17 cellular contexts compared by ENCODE assay signal in the genomic region with DNA sequence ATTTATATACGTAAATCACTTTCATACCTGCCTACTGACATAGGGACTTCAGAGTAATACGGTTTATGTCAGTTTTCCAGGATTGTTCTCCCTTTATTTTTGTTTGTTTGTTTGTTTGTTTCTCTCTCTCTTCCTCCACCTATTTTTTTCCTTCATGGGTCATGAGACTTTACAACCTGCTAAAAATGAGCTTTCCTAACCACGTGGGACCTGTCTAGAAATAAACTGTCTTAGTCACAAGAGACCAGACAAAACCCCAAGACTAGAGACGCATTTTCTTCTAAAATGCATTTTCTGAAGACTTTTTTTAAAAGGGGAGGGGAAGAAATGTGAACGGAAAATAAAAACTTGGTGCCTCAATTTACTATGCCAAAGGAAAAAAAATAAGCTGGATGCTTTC. TPM values are rescaled to one million over a fixed set of nuclear protein-coding genes. Genes with fewer than 3 reads are reported as not detected.
DNase-seq lines count a peak whose midpoint lies in the region; ATAC-seq and TF ChIP-seq lines count a peak whose summit lies in the region.
"Had no signal": no experiment of that assay in that cellular context is flagged by ENCODE, and none has a peak within 500 bp of the region (broad histone marks: within the 10 kb centered on the region; RNA-seq: fewer than 3 reads in every experiment).

No MANE protein-coding gene starts in this region.

- no peaks in the 10 kb centered on the region for H3K4me1 Mint-ChIP-seq in activated CD4-positive, alpha-beta T cell treated with anti-CD3 and anti-CD28 coated beads, Interleukin-2, amount 10 ng/mL, durations not matched to agents 24 days and 14 days
- H3K4me1 Mint-ChIP-seq in activated CD4-positive, alpha-beta T cell treated with anti-CD3 and anti-CD28 coated beads, Interleukin-2, amount 10 ng/mL, durations not matched to agents 7 days and 5 days, result no peaks in the 10 kb centered on the region
- peaks cover 14% of the 10 kb centered on the region for H3K4me1 Mint-ChIP-seq in endodermal cell
- H3K4me1 Mint-ChIP-seq: B cell had no signal

- H3K27ac Mint-ChIP-seq in activated CD4-positive, alpha-beta T cell treated with anti-CD3 and anti-CD28 coated beads, Interleukin-2, amount 10 ng/mL, durations not matched to agents 24 days and 14 days, result no peak overlapping the region
- no peak overlapping the region for H3K27ac Mint-ChIP-seq in activated CD4-positive, alpha-beta T cell treated with anti-CD3 and anti-CD28 coated beads, Interleukin-2, amount 10 ng/mL, durations not matched to agents 7 days and 5 days
- H3K27ac Mint-ChIP-seq in endodermal cell, result no peak overlapping the region
- H3K27ac Mint-ChIP-seq: B cell; CD4-positive, alpha-beta T cell; CD8-positive, alpha-beta T cell had no signal

- H3K9me3 ChIP-seq in BLaER1 (peaks cover 32% of the 10 kb centered on the region), endodermal cell (ENCODE audit: control insufficient read depth, low read length) (peaks cover 44% of the 10 kb centered on the region), gastrocnemius medialis (no peaks in the 10 kb centered on the region)

- H3K36me3 ChIP-seq in BLaER1 (no peaks in the 10 kb centered on the region), endodermal cell (ENCODE audit: control insufficient read depth, insufficient read depth, low read length) (no peaks in the 10 kb centered on the region), gastrocnemius medialis (no peaks in the 10 kb centered on the region)

- H3K4me3 ChIP-seq in BLaER1 (no peak overlapping the region), endodermal cell (ENCODE audit: low read length) (peak overlapping the region; percentile 32), gastrocnemius medialis (no peak overlapping the region)
- H3K4me3 ChIP-seq: A549 had no signal

- no peak for TF ChIP-seq POLR2A in gastrocnemius medialis (IDR thresholded peaks at IDR 0.05)

- peak; percentile 88 to 91 for ATAC-seq in gastrocnemius medialis
- ATAC-seq in GM21825 (IDR thresholded peaks at IDR 0.05; ENCODE audit: unreplicated experiment), result no peak
- ATAC-seq: A549; CD8-positive, alpha-beta T cell had no signal

- in situ Hi-C loops in gastrocnemius medialis (cut with MboI; ENCODE audit: low sequenced_read_pairs in 4 of 4), result no loop called here

- H4K20me1 ChIP-seq in BLaER1, result no peaks in the 10 kb centered on the region

- no peak overlapping the region for H3K9ac ChIP-seq in BLaER1
- no peak overlapping the region for H3K9ac ChIP-seq in endodermal cell (ENCODE audit: extremely low read depth, low read length, poor library complexity, severe bottlenecking)

- H3K4me2 ChIP-seq in BLaER1, result peak overlapping the region; percentile 15
- H3K4me2 ChIP-seq: A549 had no signal

- TF ChIP-seq CTCF in endodermal cell (conservative IDR thresholded peaks at IDR 0.05) (no peak), gastrocnemius medialis (IDR thresholded peaks at IDR 0.05 in 4 of 5, conservative IDR thresholded peaks at IDR 0.05 in 1 of 5) (no peak)

- peaks cover 10% of the 10 kb centered on the region; the same call in 1 of the 2 replicates for H3K4me1 ChIP-seq in BLaER1
- peaks cover 5% of the 10 kb centered on the region for H3K4me1 ChIP-seq in endodermal cell (ENCODE audit: control insufficient read depth, insufficient read depth, low read length)
- H3K4me1 ChIP-seq in gastrocnemius medialis, result peaks cover 13 to 16% of the 10 kb centered on the region in 2 donors
- H3K4me1 ChIP-seq: A549 had no signal

- WGBS in endodermal cell (ENCODE audit: insufficient coverage in 1 of 2, insufficient read length in 1 of 2), 2 experiments, result 92% methylated on average over 4 of the region's 5 CpGs; no CpG with 5 or more reads in 1 of the 2 experiments

- H3K27me3 ChIP-seq in BLaER1 (no peaks in the 10 kb centered on the region), endodermal cell (ENCODE audit: control insufficient read depth, insufficient read depth, low read length, poor library complexity, severe bottlenecking) (no peaks in the 10 kb centered on the region), gastrocnemius medialis (no peaks in the 10 kb centered on the region)

- H3K36me3 Mint-ChIP-seq in activated CD4-positive, alpha-beta T cell treated with anti-CD3 and anti-CD28 coated beads, Interleukin-2, amount 10 ng/mL, durations not matched to agents 24 days and 14 days (ENCODE audit: low read depth), result no peaks in the 10 kb centered on the region
- H3K36me3 Mint-ChIP-seq in activated CD4-positive, alpha-beta T cell treated with anti-CD3 and anti-CD28 coated beads, Interleukin-2, amount 10 ng/mL, durations not matched to agents 7 days and 5 days (ENCODE audit: low read depth), result no peaks in the 10 kb centered on the region
- no peaks in the 10 kb centered on the region for H3K36me3 Mint-ChIP-seq in endodermal cell (ENCODE audit: low read depth)
- H3K36me3 Mint-ChIP-seq: CD8-positive, alpha-beta T cell had no signal

- no peak overlapping the region for H3K4me3 Mint-ChIP-seq in activated CD4-positive, alpha-beta T cell treated with anti-CD3 and anti-CD28 coated beads, Interleukin-2, amount 10 ng/mL, durations not matched to agents 24 days and 14 days
- no peak overlapping the region for H3K4me3 Mint-ChIP-seq in activated CD4-positive, alpha-beta T cell treated with anti-CD3 and anti-CD28 coated beads, Interleukin-2, amount 10 ng/mL, durations not matched to agents 7 days and 5 days
- no peak overlapping the region for H3K4me3 Mint-ChIP-seq in endodermal cell
- H3K4me3 Mint-ChIP-seq: B cell; CD4-positive, alpha-beta T cell; CD8-positive, alpha-beta T cell had no signal

- H3K9me3 Mint-ChIP-seq in activated CD4-positive, alpha-beta T cell treated with anti-CD3 and anti-CD28 coated beads, Interleukin-2, amount 10 ng/mL, durations not matched to agents 24 days and 14 days, result no peaks in the 10 kb centered on the region
- no peaks in the 10 kb centered on the region for H3K9me3 Mint-ChIP-seq in activated CD4-positive, alpha-beta T cell treated with anti-CD3 and anti-CD28 coated beads, Interleukin-2, amount 10 ng/mL, durations not matched to agents 7 days and 5 days
- peaks cover 50% of the 10 kb centered on the region for H3K9me3 Mint-ChIP-seq in endodermal cell
- H3K9me3 Mint-ChIP-seq: CD4-positive, alpha-beta T cell; CD8-positive, alpha-beta T cell had no signal

- peak; percentile 2 for DNase-seq in activated CD4-positive, alpha-beta T cell treated with anti-CD3 and anti-CD28 coated beads, Interleukin-2, amount 10 ng/mL, durations not matched to agents 24 days and 14 days
- DNase-seq in activated CD4-positive, alpha-beta T cell treated with anti-CD3 and anti-CD28 coated beads, Interleukin-2, amount 10 ng/mL, durations not matched to agents 7 days and 5 days, result no peak
- DNase-seq in endodermal cell (no peak), gastrocnemius medialis (no peak), C1 segment of cervical spinal cord (lab: John Stamatoyannopoulos, UW) (no peak)
- DNase-seq: AML-193; Caco-2; Calu3; CD4-positive, alpha-beta T cell; CD8-positive, alpha-beta T cell; DMS79 treated with DMSO at 0.1 percent for 48 hours; GF-D8 had no signal

- H3K27ac ChIP-seq in BLaER1 (no peak overlapping the region), endodermal cell (ENCODE audit: low read depth, low read length) (no peak overlapping the region), gastrocnemius medialis (peak overlapping the region; percentile 14 to 65 (median 45))
- H3K27ac ChIP-seq: 22Rv1, A549 had no signal

- CTCF ChIA-PET in activated CD4-positive, alpha-beta T cell treated with anti-CD3 and anti-CD28 coated beads, Interleukin-2, amount 10 ng/mL, durations not matched to agents 7 days and 5 days (lab: Charles Lee), result interaction anchor here (0.8 to 1.3 kb wide), 2 partner anchors 17 to 422 kb away, joined by 3 read pairs; no protein-coding TSS in a partner anchor

- POLR2A ChIA-PET in activated CD4-positive, alpha-beta T cell treated with anti-CD3 and anti-CD28 coated beads, Interleukin-2, amount 10 ng/mL, durations not matched to agents 7 days and 5 days (lab: Charles Lee), result no interaction called here

- peaks cover 30% of the 10 kb centered on the region for H3K27me3 Mint-ChIP-seq in activated CD4-positive, alpha-beta T cell treated with anti-CD3 and anti-CD28 coated beads, Interleukin-2, amount 10 ng/mL, durations not matched to agents 24 days and 14 days
- H3K27me3 Mint-ChIP-seq in activated CD4-positive, alpha-beta T cell treated with anti-CD3 and anti-CD28 coated beads, Interleukin-2, amount 10 ng/mL, durations not matched to agents 7 days and 5 days, result peaks cover 20% of the 10 kb centered on the region
- H3K27me3 Mint-ChIP-seq in endodermal cell (ENCODE audit: insufficient read depth), result no peaks in the 10 kb centered on the region

- intact Hi-C loops in activated CD4-positive, alpha-beta T cell treated with anti-CD3 and anti-CD28 coated beads, Interleukin-2, amount 10 ng/mL, durations not matched to agents 24 days and 14 days (cut with micrococcal nuclease), result no loop called here
- intact Hi-C loops in gastrocnemius medialis (cut with DNase I; ENCODE audit: low total_unique reads), result no loop called here

RNA-seq across cellular contexts. Expression of a gene that starts 41.1 kb away (rescaled TPM):
- total RNA-seq in activated CD4-positive, alpha-beta T cell treated with anti-CD3 and anti-CD28 coated beads, Interleukin-2, amount 10 ng/mL, durations not matched to agents 24 days and 14 days, result 44.7 and 47.4 TPM in 2 replicates
- 10 to 100 TPM; 34.8 to 37.4 TPM for total RNA-seq in activated CD4-positive, alpha-beta T cell treated with anti-CD3 and anti-CD28 coated beads, Interleukin-2, amount 10 ng/mL, durations not matched to agents 7 days and 5 days
- total RNA-seq in endodermal cell (10 to 100 TPM; 28.0 to 38.2 TPM), gastrocnemius medialis (1 to 10 TPM; 2.3 to 9.2 (median 6.2) TPM)
- 19.4 TPM for polyA plus RNA-seq in endodermal cell (2013, experiment 1 of 2)
- polyA plus RNA-seq in endodermal cell (2013, experiment 2 of 2), result 20.9 TPM

Comparison
In these comparisons a context has a peak if more than half of its experiments do, and no peak if none do; other contexts are left out.
1. H3K27ac ChIP-seq: peak in gastrocnemius medialis (4 of 4); none in BLaER1 (single experiment) and endodermal cell (single experiment).